ENCODE assay signal across 8 cellular contexts in the genomic region with DNA sequence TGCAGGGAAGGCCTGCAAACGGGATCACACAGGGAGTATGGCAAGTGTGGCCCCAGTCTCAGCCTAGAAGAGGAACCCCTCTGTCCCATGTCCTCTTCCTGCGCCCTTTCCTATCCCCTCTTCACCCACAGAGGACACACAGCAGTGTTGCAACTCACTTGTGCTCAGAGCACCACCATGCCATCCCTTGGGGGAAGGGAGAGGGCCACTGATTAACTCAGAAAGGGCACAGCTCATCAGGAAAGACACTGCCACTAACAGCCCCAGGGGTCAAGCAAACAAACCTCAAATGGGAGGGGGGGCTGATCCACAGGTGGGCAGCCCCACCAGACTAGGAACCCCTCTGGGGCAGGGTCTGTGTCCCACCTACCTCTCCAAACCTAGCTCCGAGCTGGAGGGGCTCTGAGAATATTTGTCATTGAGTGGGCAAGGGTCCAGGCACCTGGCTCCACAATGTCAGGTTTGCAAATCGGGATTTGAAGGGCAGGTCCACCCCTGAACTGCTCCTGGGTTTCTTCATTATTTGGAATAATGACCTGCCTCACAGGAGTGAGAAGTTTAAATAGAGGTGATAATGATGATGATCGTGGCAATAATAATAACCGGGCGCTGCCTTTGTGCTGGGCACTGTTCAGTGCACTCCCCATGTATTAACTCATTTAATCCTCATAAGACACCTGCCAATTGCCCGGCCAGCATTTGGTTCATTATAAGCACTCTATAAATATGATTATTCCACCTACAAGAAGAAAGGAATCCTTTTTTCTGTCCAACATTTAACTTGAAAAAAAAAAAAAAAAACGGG. TPM values are rescaled to one million over a fixed set of nuclear protein-coding genes. Genes with fewer than 3 reads are reported as not detected.
DNase-seq lines count a peak whose midpoint lies in the region; TF ChIP-seq lines count a peak whose summit lies in the region.

No MANE protein-coding gene starts in this region.

- H3K4me3 ChIP-seq in DOHH2 (ENCODE audit: low read length) (peak overlapping the region; percentile 74), Peyer's patch (peak overlapping the region; percentile 69 to 94 (median 82)), esophagus (ENCODE audit: low read depth in 1 of 2, low read length in 2 of 2) (peak overlapping the region; percentile 5 to 59), lower leg skin (ENCODE audit: low read depth, poor library complexity, severe bottlenecking) (no peak overlapping the region)

- TF ChIP-seq CTCF in DOHH2 (IDR thresholded peaks at IDR 0.05; ENCODE audit: low read depth, low read length, poor library complexity, severe bottlenecking): no peak
- TF ChIP-seq CTCF in Peyer's patch (IDR thresholded peaks at IDR 0.05): no peak
- TF ChIP-seq CTCF in progenitor cell of endocrine pancreas (IDR thresholded peaks at IDR 0.05; ENCODE audit: unreplicated experiment): no peak
- TF ChIP-seq CTCF in lower leg skin (IDR thresholded peaks at IDR 0.05): no peak

- peaks cover 18% of the 10 kb centered on the region for H3K4me1 Mint-ChIP-seq in progenitor cell of endocrine pancreas (ENCODE audit: low read depth)

- H3K36me3 ChIP-seq in DOHH2 (ENCODE audit: control insufficient read depth, low read length) (no peaks in the 10 kb centered on the region), Peyer's patch (no peaks in the 10 kb centered on the region), esophagus (ENCODE audit: control insufficient read depth in 2 of 2, insufficient read depth in 2 of 2, low read length in 1 of 2) (peaks cover 0 to 6% of the 10 kb centered on the region in 2 donors)

- H3F3A ChIP-seq in DOHH2 (ENCODE audit: control insufficient read depth, insufficient read depth): no peaks in the 10 kb centered on the region

- H3K9me3 Mint-ChIP-seq in progenitor cell of endocrine pancreas (ENCODE audit: low read depth): no peaks in the 10 kb centered on the region

- H3K4me1 ChIP-seq in DOHH2 (ENCODE audit: control insufficient read depth, low read length) (peaks cover 15% of the 10 kb centered on the region), Peyer's patch (peaks cover 0 to 18% (median 6%) of the 10 kb centered on the region in 4 donors), esophagus (ENCODE audit: control insufficient read depth in 2 of 2, insufficient read depth in 2 of 2, low read length in 1 of 2) (peaks cover 3 to 9% of the 10 kb centered on the region in 2 donors)

- H3K9me3 ChIP-seq in DOHH2 (ENCODE audit: control insufficient read depth, insufficient read depth, low read length): no peaks in the 10 kb centered on the region
- H3K9me3 ChIP-seq in Peyer's patch: no peaks in the 10 kb centered on the region
- no peaks in the 10 kb centered on the region for H3K9me3 ChIP-seq in esophagus (ENCODE audit: control insufficient read depth in 2 of 2, insufficient read depth in 1 of 2, low read depth in 1 of 2, low read length in 1 of 2)

- no peak for DNase-seq in Peyer's patch
- DNase-seq in progenitor cell of endocrine pancreas (ENCODE audit: low spot score, unreplicated experiment): no peak
- no peak for DNase-seq in T1000 (lab: John Stamatoyannopoulos, UW)
- no peak for DNase-seq in GM19238 (ENCODE audit: insufficient read length, low spot score)
- no peak for DNase-seq in lower leg skin (ENCODE audit: low spot score in 2 of 2)
- no peak for DNase-seq in NCI-H1048 (lab: John Stamatoyannopoulos, UW)

- WGBS in esophagus, 2 donors: 37 to 49% methylated on average over 9 of the region's 9 CpGs
- 39% methylated on average over 9 of the region's 9 CpGs for WGBS in lower leg skin, 2 donors

- peaks cover 3% of the 10 kb centered on the region for H3K36me3 Mint-ChIP-seq in progenitor cell of endocrine pancreas (ENCODE audit: insufficient read depth)

- peak overlapping the region; percentile 78 for H3K4me2 ChIP-seq in DOHH2 (ENCODE audit: low read length)

- no peaks in the 10 kb centered on the region for H3K79me2 ChIP-seq in DOHH2 (ENCODE audit: control insufficient read depth, low read length)

- no peaks in the 10 kb centered on the region for H4K20me1 ChIP-seq in DOHH2 (ENCODE audit: control insufficient read depth, insufficient read depth, low read depth, low read length)

- intact Hi-C loops in lower leg skin (cut with DNase I; ENCODE audit: low total_unique reads): no loop called here

- H3K27me3 Mint-ChIP-seq in progenitor cell of endocrine pancreas: no peaks in the 10 kb centered on the region

- TF ChIP-seq POLR2A in Peyer's patch (IDR thresholded peaks at IDR 0.05) (no peak), lower leg skin (IDR thresholded peaks at IDR 0.05) (no peak)

- no peaks in the 10 kb centered on the region for H3K9me2 ChIP-seq in DOHH2 (replicated peaks; ENCODE audit: control insufficient read depth, low read length)

- no peak overlapping the region for H3K27ac ChIP-seq in DOHH2 (ENCODE audit: low read depth, low read length)
- H3K27ac ChIP-seq in Peyer's patch: no peak overlapping the region
- peak overlapping the region in 1 of 2 donors; percentile 45 for H3K27ac ChIP-seq in esophagus (ENCODE audit: low read depth in 2 of 2, low read length in 1 of 2)

- peak overlapping the region; percentile 98 for H3K27ac Mint-ChIP-seq in progenitor cell of endocrine pancreas

- H3K4me3 Mint-ChIP-seq in progenitor cell of endocrine pancreas (ENCODE audit: low read depth): peak overlapping the region; percentile 94

- H3K27me3 ChIP-seq in DOHH2 (ENCODE audit: control insufficient read depth, low read length) (peaks cover 26% of the 10 kb centered on the region), Peyer's patch (no peaks in the 10 kb centered on the region), esophagus (ENCODE audit: control insufficient read depth in 1 of 2, insufficient read depth in 2 of 2, low read length in 2 of 2) (no peaks in the 10 kb centered on the region)

RNA-seq across cellular contexts. Expression of gene ALDH4A1, which starts 1.0 kb away (rescaled TPM):
- total RNA-seq in Peyer's patch (1 to 10 TPM; 2.8 to 5.8 (median 4.1) TPM), progenitor cell of endocrine pancreas (29.3 and 30.0 TPM in 2 replicates), lower leg skin (10 to 100 TPM; 16.5 to 25.8 (median 22.1) TPM)
- polyA plus RNA-seq in esophagus: 10 to 100 TPM; 34.7 to 39.6 TPM

RNA-seq across cellular contexts. Expression of gene TAS1R2, which starts 41.9 kb away (rescaled TPM):
- under 1 TPM in 1 of 4 donors, not detected in 3; 0.35 TPM for total RNA-seq in Peyer's patch
- polyA plus RNA-seq in esophagus: under 1 TPM in 1 of 2 donors, not detected in 1; 0.01 TPM
- total RNA-seq in progenitor cell of endocrine pancreas: not detected in 2 replicates
- total RNA-seq in lower leg skin: under 1 TPM in 1 of 4 donors, not detected in 3; 0.38 TPM

RNA-seq across cellular contexts. Expression of gene IFFO2, which starts 55.1 kb away (rescaled TPM):
- 10 to 100 TPM in 1 of 4 donors, 1 to 10 TPM in 3; 1.9 to 14.9 (median 3.8) TPM for total RNA-seq in Peyer's patch
- 10 to 100 TPM; 28.7 to 51.9 TPM for polyA plus RNA-seq in esophagus
- total RNA-seq in progenitor cell of endocrine pancreas: 21.0 and 24.4 TPM in 2 replicates
- total RNA-seq in lower leg skin: 100 to 1,000 TPM; 317 to 562 (median 451) TPM

Comparison
In these comparisons a context has a peak if more than half of its experiments do, and no peak if none do; other contexts are left out.
1. RNA of gene IFFO2, which starts 55.1 kb away (total RNA-seq): 317 to 562 TPM in lower leg skin; 21.0 to 24.4 TPM in progenitor cell of endocrine pancreas and 1.9 to 14.9 TPM in Peyer's patch; every median in the first group is over 10 times any median in the second.